Comparison of ENCODE assay signal across 35 cellular contexts in genomic region chr1:103960710-103961109, GRCh38.
"Had no signal": no experiment of that assay in that cellular context is flagged by ENCODE, and none has a peak within 500 bp of the region (broad histone marks: within the 10 kb centered on the region; RNA-seq: fewer than 3 reads in every experiment).

No MANE protein-coding gene starts in this region.

- H3K36me3 Mint-ChIP-seq: activated naive CD8-positive, alpha-beta T cell; brain had no signal

- ATAC-seq: activated CD8-positive, alpha-beta T cell treated with anti-CD3 and anti-CD28 coated beads for 36 hours; activated T-cell treated with anti-CD3 and anti-CD28 coated beads, Interleukin-2, amount 50 U/mL, for 4 hours; activated T-helper 17 cell treated with anti-CD3 and anti-CD28 coated beads, Interleukin-2, amount 50 U/mL, for 72 hours; gastroesophageal sphincter; T-helper 17 cell; WTC11 had no signal

- H3K4me3 ChIP-seq: adrenal gland, ascending aorta, breast epithelium, cardiac muscle cell, colonic mucosa, esophagus squamous epithelium, gastroesophageal sphincter had no signal

- H3K27ac ChIP-seq: adrenal gland, ascending aorta, breast epithelium, cardiac muscle cell, colonic mucosa, epithelial cell of prostate, esophagus squamous epithelium, gastroesophageal sphincter, VCaP had no signal

- DNase-seq: activated CD4-positive, alpha-beta T cell treated with anti-CD3 and anti-CD28 coated beads for 1 hour; activated CD4-positive, alpha-beta T cell treated with anti-CD3 and anti-CD28 coated beads for 4 hours; activated CD4-positive, alpha-beta T cell treated with anti-CD3 and anti-CD28 coated beads, Interleukin-2, amount 10 ng/mL, durations not matched to agents 7 days and 5 days; activated CD4-positive, alpha-beta T cell treated with anti-CD3 and anti-CD28 coated beads, Interleukin-2, amount 50 U/mL, for 48 hours; activated CD8-positive, alpha-beta memory T cell treated with anti-CD3 and anti-CD28 coated beads for 24 hours; activated CD8-positive, alpha-beta T cell treated with anti-CD3 and anti-CD28 coated beads for 36 hours; activated effector memory CD4-positive, alpha-beta T cell treated with Interleukin-2 at 50 U/mL for 16 hours; activated gamma-delta T cell treated with Interleukin-2 at 50 U/mL for 16 hours; activated naive CD4-positive, alpha-beta T cell treated with anti-CD3 and anti-CD28 coated beads, Interleukin-2, amount 50 U/mL, for 16 hours; activated naive CD4-positive, alpha-beta T cell treated with Interleukin-2 at 50 U/mL for 16 hours; activated T-cell treated with anti-CD3 and anti-CD28 coated beads, Interleukin-2, amount 50 U/mL, for 4 hours; adrenal gland; amygdala; central memory CD4-positive, alpha-beta T cell; cerebellar nuclear complex; colonic mucosa; effector CD8-positive, alpha-beta T cell; esophagus squamous epithelium; foreskin melanocyte; T-helper 1 cell; T-helper 17 cell; T1000 had no signal

- H3K4me1 Mint-ChIP-seq: activated CD4-positive, alpha-beta T cell treated with anti-CD3 and anti-CD28 coated beads, Interleukin-2, amount 10 ng/mL, durations not matched to agents 7 days and 5 days; activated T-helper 17 cell treated with anti-CD3 and anti-CD28 coated beads, Interleukin-2, amount 50 U/mL, for 72 hours; brain; T-helper 17 cell had no signal

- H3K4me3 Mint-ChIP-seq: activated CD4-positive, alpha-beta T cell treated with anti-CD3 and anti-CD28 coated beads, Interleukin-2, amount 10 ng/mL, durations not matched to agents 7 days and 5 days; activated CD8-positive, alpha-beta T cell treated with anti-CD3 and anti-CD28 coated beads for 36 hours; activated naive CD8-positive, alpha-beta T cell; activated T-cell treated with anti-CD3 and anti-CD28 coated beads, Interleukin-2, amount 50 U/mL, for 4 hours; activated T-helper 17 cell treated with anti-CD3 and anti-CD28 coated beads, Interleukin-2, amount 50 U/mL, for 72 hours; brain; T-helper 17 cell; T-helper 2 cell treated with Interferon-gamma antibody and Interleukin-4, amounts not matched to agents 5 μg/mL and 100 μg/mL, for 36 hours; WTC11 had no signal

- FAIRE-seq: endometrium, endothelial cell of umbilical vein had no signal

- H3K27me3 ChIP-seq: adrenal gland, ascending aorta, breast epithelium, cardiac muscle cell, colonic mucosa, esophagus squamous epithelium, gastroesophageal sphincter had no signal

- H3K36me3 ChIP-seq: adrenal gland, ascending aorta, breast epithelium, cardiac muscle cell, colonic mucosa, esophagus squamous epithelium, gastroesophageal sphincter had no signal

- H3K27ac Mint-ChIP-seq: activated CD4-positive, alpha-beta T cell treated with anti-CD3 and anti-CD28 coated beads, Interleukin-2, amount 10 ng/mL, durations not matched to agents 7 days and 5 days; activated CD8-positive, alpha-beta T cell treated with anti-CD3 and anti-CD28 coated beads for 36 hours; activated naive CD8-positive, alpha-beta T cell; activated T-helper 17 cell treated with anti-CD3 and anti-CD28 coated beads, Interleukin-2, amount 50 U/mL, for 72 hours; brain; T-helper 17 cell; T-helper 2 cell treated with Interferon-gamma antibody and Interleukin-4, amounts not matched to agents 5 μg/mL and 100 μg/mL, for 36 hours; WTC11 had no signal

- H3K9me3 ChIP-seq: adrenal gland, ascending aorta, colonic mucosa had no signal

- H3K27me3 Mint-ChIP-seq: activated CD4-positive, alpha-beta T cell treated with anti-CD3 and anti-CD28 coated beads, Interleukin-2, amount 10 ng/mL, durations not matched to agents 7 days and 5 days; activated CD8-positive, alpha-beta T cell treated with anti-CD3 and anti-CD28 coated beads for 36 hours; activated naive CD8-positive, alpha-beta T cell; activated T-helper 17 cell treated with anti-CD3 and anti-CD28 coated beads, Interleukin-2, amount 50 U/mL, for 72 hours; brain; T-helper 17 cell had no signal

- H3K4me1 ChIP-seq: adrenal gland, ascending aorta, breast epithelium, colonic mucosa, esophagus squamous epithelium, gastroesophageal sphincter had no signal
